In genomic region chr7:27170936-27171635, GRCh38 we compare ENCODE assay signal across 8 cellular contexts. TPM values are rescaled to one million over a fixed set of nuclear protein-coding genes. Genes with fewer than 3 reads are reported as not detected.
DNase-seq lines count a peak whose midpoint lies in the region; TF ChIP-seq lines count a peak whose summit lies in the region.

No MANE protein-coding gene starts in this region.

- peaks cover 8% of the 10 kb centered on the region for H3K4me1 Mint-ChIP-seq in activated CD4-positive, alpha-beta T cell treated with anti-CD3 and anti-CD28 coated beads, Interleukin-2, amount 10 ng/mL, durations not matched to agents 7 days and 5 days
- H3K4me1 Mint-ChIP-seq in immature natural killer cell: peaks cover 32 to 45% of the 10 kb centered on the region in 2 donors

- POLR2A ChIA-PET in activated CD4-positive, alpha-beta T cell treated with anti-CD3 and anti-CD28 coated beads, Interleukin-2, amount 10 ng/mL, durations not matched to agents 7 days and 5 days (lab: Charles Lee): no interaction called here

- peaks cover 67% of the 10 kb centered on the region for H3K27me3 Mint-ChIP-seq in activated CD4-positive, alpha-beta T cell treated with anti-CD3 and anti-CD28 coated beads, Interleukin-2, amount 10 ng/mL, durations not matched to agents 7 days and 5 days
- H3K27me3 Mint-ChIP-seq in immature natural killer cell (ENCODE audit: low read depth in 3 of 3): peaks cover 43 to 63% (median 47%) of the 10 kb centered on the region in 3 donors

- peak overlapping the region; percentile 7 to 76 (median 30) for H3K9ac ChIP-seq in subcutaneous abdominal adipose tissue (ENCODE audit: low read length in 5 of 5)

- H3K36me3 ChIP-seq in Peyer's patch (no peaks in the 10 kb centered on the region), subcutaneous abdominal adipose tissue (ENCODE audit: control insufficient read depth in 5 of 5, insufficient read depth in 5 of 5, low read length in 5 of 5) (no peaks in the 10 kb centered on the region)

- TF ChIP-seq POLR2A in Peyer's patch (IDR thresholded peaks at IDR 0.05): no peak

- TF ChIP-seq CTCF in Peyer's patch (IDR thresholded peaks at IDR 0.05): no peak

- CTCF ChIA-PET in activated CD4-positive, alpha-beta T cell treated with anti-CD3 and anti-CD28 coated beads, Interleukin-2, amount 10 ng/mL, durations not matched to agents 7 days and 5 days (lab: Charles Lee): interaction anchor here (0.8 to 1.2 kb wide), 3 partner anchors 12 to 30 kb away, joined by 3 read pairs; no protein-coding TSS in a partner anchor

- no peaks in the 10 kb centered on the region for H3K9me3 Mint-ChIP-seq in activated CD4-positive, alpha-beta T cell treated with anti-CD3 and anti-CD28 coated beads, Interleukin-2, amount 10 ng/mL, durations not matched to agents 7 days and 5 days
- no peaks in the 10 kb centered on the region for H3K9me3 Mint-ChIP-seq in immature natural killer cell

- H3K27me3 ChIP-seq in Peyer's patch: peaks cover 0 to 22% of the 10 kb centered on the region in 2 donors
- peaks cover 0 to 28% (median 10%) of the 10 kb centered on the region in 5 donors for H3K27me3 ChIP-seq in subcutaneous abdominal adipose tissue (ENCODE audit: control insufficient read depth in 5 of 5, insufficient read depth in 4 of 5, low read length in 5 of 5)

- no peak overlapping the region for H3K4me3 Mint-ChIP-seq in activated CD4-positive, alpha-beta T cell treated with anti-CD3 and anti-CD28 coated beads, Interleukin-2, amount 10 ng/mL, durations not matched to agents 7 days and 5 days
- peak overlapping the region; percentile 13 to 80 (median 70) for H3K4me3 Mint-ChIP-seq in immature natural killer cell

- H3K36me3 Mint-ChIP-seq in activated CD4-positive, alpha-beta T cell treated with anti-CD3 and anti-CD28 coated beads, Interleukin-2, amount 10 ng/mL, durations not matched to agents 7 days and 5 days (ENCODE audit: low read depth): peaks cover 8% of the 10 kb centered on the region
- peaks cover 3 to 5% (median 4%) of the 10 kb centered on the region in 3 donors for H3K36me3 Mint-ChIP-seq in immature natural killer cell

- H3K9me3 ChIP-seq in Peyer's patch (peaks cover 0 to 5% (median 0%) of the 10 kb centered on the region in 4 donors), subcutaneous abdominal adipose tissue (ENCODE audit: control insufficient read depth in 5 of 5, low read length in 5 of 5) (no peaks in the 10 kb centered on the region)

- no peak for DNase-seq in activated CD4-positive, alpha-beta T cell treated with anti-CD3 and anti-CD28 coated beads, Interleukin-2, amount 10 ng/mL, durations not matched to agents 7 days and 5 days
- no peak for DNase-seq in activated CD4-positive, alpha-beta T cell treated with anti-CD3 and anti-CD28 coated beads for 4 hours
- DNase-seq in Peyer's patch: peak in 2 of 3 donors; percentile 74 to 77
- DNase-seq in immature natural killer cell: peak in 1 of 3 donors; percentile 50
- DNase-seq in GF-D8 (lab: John Stamatoyannopoulos, UW): no peak
- DNase-seq in DMS53 (lab: John Stamatoyannopoulos, UW): no peak
- DNase-seq in HPDE6-E6E7 (ENCODE audit: extremely low spot score): no peak

- peak overlapping the region; percentile 39 for H3K27ac Mint-ChIP-seq in activated CD4-positive, alpha-beta T cell treated with anti-CD3 and anti-CD28 coated beads, Interleukin-2, amount 10 ng/mL, durations not matched to agents 7 days and 5 days
- H3K27ac Mint-ChIP-seq in immature natural killer cell: peak overlapping the region in 5 of 6 donors; percentile 11 to 67 (median 28)

- H3K27ac ChIP-seq in Peyer's patch (peak overlapping the region in 3 of 4 donors; percentile 85 to 88 (median 87)), subcutaneous abdominal adipose tissue (ENCODE audit: low read depth, low read length) (peak overlapping the region; percentile 98)

- H3K4me1 ChIP-seq in Peyer's patch: peaks cover 0 to 26% (median 14%) of the 10 kb centered on the region in 4 donors
- H3K4me1 ChIP-seq in subcutaneous abdominal adipose tissue (ENCODE audit: control insufficient read depth in 5 of 5, insufficient read depth in 5 of 5, low read length in 5 of 5): peaks cover 0 to 90% (median 87%) of the 10 kb centered on the region in 5 donors

- peak overlapping the region in 2 of 4 donors; percentile 81 to 84 for H3K4me3 ChIP-seq in Peyer's patch
- peak overlapping the region; percentile 69 to 86 (median 80) for H3K4me3 ChIP-seq in subcutaneous abdominal adipose tissue (ENCODE audit: low read depth in 1 of 5, low read length in 5 of 5)

RNA-seq across cellular contexts. Expression of gene HOXA10, which starts 3.0 kb away (rescaled TPM):
- total RNA-seq in activated CD4-positive, alpha-beta T cell treated with anti-CD3 and anti-CD28 coated beads, Interleukin-2, amount 10 ng/mL, durations not matched to agents 7 days and 5 days: not detected
- total RNA-seq in Peyer's patch: 10 to 100 TPM; 15.7 to 28.4 (median 19.8) TPM
- 10 to 100 TPM in 1 of 3 donors, 1 to 10 TPM in 2; 4.2 to 17.3 (median 6.2) TPM for polyA plus RNA-seq in immature natural killer cell

RNA-seq across cellular contexts. Expression of gene HOXA9, which starts 5.7 kb away (rescaled TPM):
- total RNA-seq in activated CD4-positive, alpha-beta T cell treated with anti-CD3 and anti-CD28 coated beads, Interleukin-2, amount 10 ng/mL, durations not matched to agents 7 days and 5 days: not detected
- total RNA-seq in Peyer's patch: 10 to 100 TPM; 25.7 to 71.2 (median 46.1) TPM
- 1 to 10 TPM; 1.6 to 3.1 (median 1.8) TPM for polyA plus RNA-seq in immature natural killer cell

RNA-seq across cellular contexts. Expression of gene HOXA11, which starts 13.9 kb away (rescaled TPM):
- not detected for total RNA-seq in activated CD4-positive, alpha-beta T cell treated with anti-CD3 and anti-CD28 coated beads, Interleukin-2, amount 10 ng/mL, durations not matched to agents 7 days and 5 days
- total RNA-seq in Peyer's patch: not detected
- polyA plus RNA-seq in immature natural killer cell: not detected

RNA-seq across cellular contexts. Expression of gene HOXA7, which starts 14.6 kb away (rescaled TPM):
- not detected for total RNA-seq in activated CD4-positive, alpha-beta T cell treated with anti-CD3 and anti-CD28 coated beads, Interleukin-2, amount 10 ng/mL, durations not matched to agents 7 days and 5 days
- total RNA-seq in Peyer's patch: 10 to 100 TPM in 1 of 4 donors, 1 to 10 TPM in 3; 3.3 to 11.8 (median 5.7) TPM
- 1 to 10 TPM in 2 of 3 donors, not detected in 1; 1.0 to 4.2 TPM for polyA plus RNA-seq in immature natural killer cell

RNA-seq across cellular contexts. Expression of gene HOXA3, which starts 18.7 kb away (rescaled TPM):
- total RNA-seq in activated CD4-positive, alpha-beta T cell treated with anti-CD3 and anti-CD28 coated beads, Interleukin-2, amount 10 ng/mL, durations not matched to agents 7 days and 5 days: not detected
- 10 to 100 TPM in 3 of 4 donors, 1 to 10 TPM in 1; 6.7 to 21.2 (median 13.9) TPM for total RNA-seq in Peyer's patch
- under 1 TPM in 1 of 3 donors, not detected in 2; 0.13 TPM for polyA plus RNA-seq in immature natural killer cell

Comparison
In these comparisons a context has a peak if more than half of its experiments do, and no peak if none do; other contexts are left out.
1. DNase-seq: peak in Peyer's patch (2 of 3); none in activated CD4-positive, alpha-beta T cell treated with anti-CD3 and anti-CD28 coated beads, Interleukin-2, amount 10 ng/mL, durations not matched to agents 7 days and 5 days (single experiment), activated CD4-positive, alpha-beta T cell treated with anti-CD3 and anti-CD28 coated beads for 4 hours (0 of 2), GF-D8 (single experiment), DMS53 (single experiment) and HPDE6-E6E7 (single experiment).
2. RNA of gene HOXA10, which starts 3.0 kb away (total RNA-seq): 15.7 to 28.4 TPM in Peyer's patch; not detected in activated CD4-positive, alpha-beta T cell treated with anti-CD3 and anti-CD28 coated beads, Interleukin-2, amount 10 ng/mL, durations not matched to agents 7 days and 5 days; every median in the first group is over 10 times any median in the second.
3. RNA of gene HOXA9, which starts 5.7 kb away (total RNA-seq): 25.7 to 71.2 TPM in Peyer's patch; not detected in activated CD4-positive, alpha-beta T cell treated with anti-CD3 and anti-CD28 coated beads, Interleukin-2, amount 10 ng/mL, durations not matched to agents 7 days and 5 days; every median in the first group is over 10 times any median in the second.